Comparison of ENCODE assay signal across 16 cellular contexts in the genomic region with DNA sequence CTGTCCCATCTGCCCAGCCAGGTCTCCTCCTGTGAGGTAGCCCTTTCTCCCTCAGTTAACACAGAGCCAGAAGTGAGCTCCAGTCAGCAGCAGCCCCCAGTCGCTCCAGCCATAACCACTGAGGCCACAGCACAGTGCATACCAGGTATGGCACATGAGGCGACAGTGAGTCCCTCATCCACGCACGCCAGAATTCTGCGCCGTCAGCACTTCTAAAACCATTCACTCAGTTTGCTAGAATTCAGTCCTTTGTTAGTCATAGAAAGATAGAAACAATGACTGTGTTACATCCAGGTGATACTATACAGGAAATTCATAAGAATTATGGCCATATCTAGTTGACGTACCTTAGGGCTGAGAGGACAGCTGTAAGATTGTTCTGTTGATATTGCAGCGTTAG.
DNase-seq lines count a peak whose midpoint lies in the region; ATAC-seq and TF ChIP-seq lines count a peak whose summit lies in the region.
"Had no signal": no experiment of that assay in that cellular context is flagged by ENCODE, and none has a peak within 500 bp of the region (broad histone marks: within the 10 kb centered on the region; RNA-seq: fewer than 3 reads in every experiment).

No MANE protein-coding gene starts in this region.

- H3K4me3 Mint-ChIP-seq in natural killer cell, result peak overlapping the region; percentile 22
- H3K4me3 Mint-ChIP-seq in natural killer cell treated with Interleukin-12 subunit alpha and Interleukin-12 subunit beta and Interleukin-15 and Interleukin-18, amount 100 ng/mL, for 72 hours, result no peak overlapping the region
- H3K4me3 Mint-ChIP-seq in WTC11, result no peak overlapping the region
- peak overlapping the region; percentile 69 for H3K4me3 Mint-ChIP-seq in glutamatergic neuron (ENCODE audit: unreplicated experiment)
- H3K4me3 Mint-ChIP-seq: CD4-positive, CD25-positive, alpha-beta regulatory T cell; CD8-positive, alpha-beta memory T cell had no signal

- POLR2A ChIA-PET in WTC11 (lab: Charles Lee), result no interaction called here

- intact Hi-C loops in natural killer cell (cut with micrococcal nuclease), result no loop called here

- no peak for TF ChIP-seq CTCF in natural killer cell (IDR thresholded peaks at IDR 0.05)
- no peak for TF ChIP-seq CTCF in WTC11 (IDR thresholded peaks at IDR 0.05)
- no peak for TF ChIP-seq CTCF in glutamatergic neuron (IDR thresholded peaks at IDR 0.05; ENCODE audit: partially characterized antibody, unreplicated experiment)

- H3K9me3 Mint-ChIP-seq in natural killer cell (no peaks in the 10 kb centered on the region), WTC11 (no peaks in the 10 kb centered on the region), glutamatergic neuron (ENCODE audit: unreplicated experiment) (no peaks in the 10 kb centered on the region)
- no peaks in the 10 kb centered on the region for H3K9me3 Mint-ChIP-seq in natural killer cell treated with Interleukin-12 subunit alpha and Interleukin-12 subunit beta and Interleukin-15 and Interleukin-18, amount 100 ng/mL, for 72 hours
- H3K9me3 Mint-ChIP-seq: CD4-positive, CD25-positive, alpha-beta regulatory T cell; CD8-positive, alpha-beta memory T cell had no signal

- DNase-seq in natural killer cell (no peak), WTC11 (ENCODE audit: low spot score) (no peak), glutamatergic neuron (no peak), SW 1271 (lab: John Stamatoyannopoulos, UW) (no peak), kidney tubule cell (ENCODE audit: low spot score) (no peak), NCI-H510A (lab: John Stamatoyannopoulos, UW) (no peak)
- no peak for DNase-seq in natural killer cell treated with Interleukin-12 subunit alpha and Interleukin-12 subunit beta and Interleukin-15 and Interleukin-18, amount 100 ng/mL, for 72 hours (ENCODE audit: low spot score)
- DNase-seq: ACHN; BE2C; C1 segment of cervical spinal cord; CD4-positive, CD25-positive, alpha-beta regulatory T cell; CD8-positive, alpha-beta memory T cell; COR-L47; DMS 273 treated with DMSO at 0.1 percent for 48 hours; GOT3; HCEC 1CT had no signal

- peaks cover 0 to 16% of the 10 kb centered on the region in 2 donors for H3K4me1 Mint-ChIP-seq in natural killer cell
- H3K4me1 Mint-ChIP-seq in natural killer cell treated with Interleukin-12 subunit alpha and Interleukin-12 subunit beta and Interleukin-15 and Interleukin-18, amount 100 ng/mL, for 72 hours (ENCODE audit: low read depth in 2 of 2), result no peaks in the 10 kb centered on the region
- H3K4me1 Mint-ChIP-seq in WTC11, result peaks cover 30% of the 10 kb centered on the region
- peaks cover 48% of the 10 kb centered on the region for H3K4me1 Mint-ChIP-seq in glutamatergic neuron (ENCODE audit: low read depth, unreplicated experiment)
- H3K4me1 Mint-ChIP-seq: CD8-positive, alpha-beta memory T cell had no signal

- CTCF ChIA-PET in WTC11 (lab: Charles Lee), result no interaction called here

- H3K36me3 Mint-ChIP-seq in natural killer cell, result no peaks in the 10 kb centered on the region
- no peaks in the 10 kb centered on the region for H3K36me3 Mint-ChIP-seq in natural killer cell treated with Interleukin-12 subunit alpha and Interleukin-12 subunit beta and Interleukin-15 and Interleukin-18, amount 100 ng/mL, for 72 hours
- peaks cover 14% of the 10 kb centered on the region for H3K36me3 Mint-ChIP-seq in WTC11
- H3K36me3 Mint-ChIP-seq in glutamatergic neuron (ENCODE audit: unreplicated experiment), result peaks cover 5% of the 10 kb centered on the region

- H3K27ac Mint-ChIP-seq in natural killer cell (no peak overlapping the region), WTC11 (peak overlapping the region; percentile 50; the same call in 1 of the 2 replicates), glutamatergic neuron (ENCODE audit: unreplicated experiment) (peak overlapping the region; percentile 84)
- no peak overlapping the region for H3K27ac Mint-ChIP-seq in natural killer cell treated with Interleukin-12 subunit alpha and Interleukin-12 subunit beta and Interleukin-15 and Interleukin-18, amount 100 ng/mL, for 72 hours

- H3K27me3 Mint-ChIP-seq in natural killer cell (ENCODE audit: low read depth in 2 of 2) (no peaks in the 10 kb centered on the region), WTC11 (ENCODE audit: low read depth) (no peaks in the 10 kb centered on the region), glutamatergic neuron (ENCODE audit: unreplicated experiment) (peaks cover 5% of the 10 kb centered on the region)
- H3K27me3 Mint-ChIP-seq in natural killer cell treated with Interleukin-12 subunit alpha and Interleukin-12 subunit beta and Interleukin-15 and Interleukin-18, amount 100 ng/mL, for 72 hours, result peaks cover 0 to 2% of the 10 kb centered on the region in 2 donors
- H3K27me3 Mint-ChIP-seq: CD4-positive, CD25-positive, alpha-beta regulatory T cell had no signal

- ATAC-seq in natural killer cell (no peak), WTC11 (no peak)
- ATAC-seq in natural killer cell treated with Interleukin-12 subunit alpha and Interleukin-12 subunit beta and Interleukin-15 and Interleukin-18, amount 100 ng/mL, for 72 hours, result no peak

TF ChIP-seq in WTC11, 78 proteins besides CTCF, POLR2A, EP300 and RAD21:
- TF ChIP-seq JAZF1 (CRISPR knock-in tag; IDR thresholded peaks at IDR 0.05), result no peak
- TF ChIP-seq OVOL2 (CRISPR knock-in tag; IDR thresholded peaks at IDR 0.05; ENCODE audit: borderline replicate concordance), result no peak
- no peak for TF ChIP-seq CREM (CRISPR knock-in tag; IDR thresholded peaks at IDR 0.05)
- TF ChIP-seq ZNF423 (CRISPR knock-in tag; IDR thresholded peaks at IDR 0.05), result no peak
- TF ChIP-seq GRHL2 (CRISPR knock-in tag; IDR thresholded peaks at IDR 0.05; ENCODE audit: insufficient replicate concordance, severe bottlenecking), result no peak
- TF ChIP-seq ATF6 (CRISPR knock-in tag; IDR thresholded peaks at IDR 0.05), result no peak

Comparison
In these comparisons a context has a peak if more than half of its experiments do, and no peak if none do; other contexts are left out.
1. H3K4me3 Mint-ChIP-seq: peak in natural killer cell (single experiment) and glutamatergic neuron (single experiment); none in natural killer cell treated with Interleukin-12 subunit alpha and Interleukin-12 subunit beta and Interleukin-15 and Interleukin-18, amount 100 ng/mL, for 72 hours (single experiment) and WTC11 (single experiment).
2. H3K27ac Mint-ChIP-seq: peak in WTC11 (single experiment) and glutamatergic neuron (single experiment); none in natural killer cell (0 of 2) and natural killer cell treated with Interleukin-12 subunit alpha and Interleukin-12 subunit beta and Interleukin-15 and Interleukin-18, amount 100 ng/mL, for 72 hours (0 of 2).